ENCODE assay signal across 22 cellular contexts in genomic region chr9:77598961-77599360, GRCh38. TPM values are rescaled to one million over a fixed set of nuclear protein-coding genes. Genes with fewer than 3 reads are reported as not detected.
A peak's percentile ranks its signal among the peaks of the same experiment; 100 is the strongest.
DNase-seq lines count a peak whose midpoint lies in the region; ATAC-seq and TF ChIP-seq lines count a peak whose summit lies in the region.
"Had no signal": no experiment of that assay in that cellular context is flagged by ENCODE, and none has a peak within 500 bp of the region (broad histone marks: within the 10 kb centered on the region; RNA-seq: fewer than 3 reads in every experiment).

No MANE protein-coding gene starts in this region.

- H3K9ac ChIP-seq in liver (ENCODE audit: low read depth in 1 of 2, low read length in 2 of 2) (no peak overlapping the region), skeletal muscle tissue (ENCODE audit: low read depth in 1 of 3, low read length in 3 of 3) (no peak overlapping the region)
- H3K9ac ChIP-seq: GM23248 had no signal

- H3K27me3 ChIP-seq in liver (ENCODE audit: control insufficient read depth in 4 of 4, insufficient read depth in 4 of 4, low read length in 3 of 4) (no peaks in the 10 kb centered on the region), right lobe of liver (no peaks in the 10 kb centered on the region), right cardiac atrium (ENCODE audit: control insufficient read depth, insufficient read depth) (no peaks in the 10 kb centered on the region), skeletal muscle tissue (ENCODE audit: control insufficient read depth in 3 of 3, insufficient read depth in 3 of 3, low read length in 3 of 3) (no peaks in the 10 kb centered on the region)

- ATAC-seq in right lobe of liver (no peak), right cardiac atrium (no peak), GM19328 (IDR thresholded peaks at IDR 0.05; ENCODE audit: unreplicated experiment) (no peak), HG03521 (IDR thresholded peaks at IDR 0.05; ENCODE audit: unreplicated experiment) (no peak)
- ATAC-seq: A549; activated naive CD4-positive, alpha-beta T cell treated with anti-CD3 and anti-CD28 coated beads, Interleukin-2, amount 50 U/mL, for 72 hours; K562 had no signal

- DNase-seq in right lobe of liver, result no peak
- DNase-seq in right cardiac atrium, result no peak
- no peak for DNase-seq in hippocampal formation (lab: John Stamatoyannopoulos, UW)
- DNase-seq in C1 segment of cervical spinal cord (lab: John Stamatoyannopoulos, UW), result no peak
- DNase-seq: activated CD4-positive, alpha-beta T cell treated with anti-CD3 and anti-CD28 coated beads for 48 hours; CD4-positive, alpha-beta memory T cell; effector CD4-positive, alpha-beta T cell; stimulated activated CD4-positive, alpha-beta T cell treated with anti-CD3 and anti-CD28 coated beads, Interleukin-15, amount 100 ng/mL, for 24 hours; stimulated activated CD4-positive, alpha-beta T cell treated with anti-CD3 and anti-CD28 coated beads, Interleukin-4, amount 100 ng/mL, for 4 hours; T1000; WERI-Rb-1 had no signal

- TF ChIP-seq CTCF in liver (IDR thresholded peaks at IDR 0.05; ENCODE audit: low read depth, low read length, missing input control) (no peak), right lobe of liver (IDR thresholded peaks at IDR 0.05) (no peak)

- 87% methylated on average over 3 of the region's 3 CpGs for WGBS in liver
- WGBS in right lobe of liver (ENCODE audit: insufficient coverage, low coverage, low lambda C conversion rate, missing lambda C conversion rate), result 49% methylated on average over 3 of the region's 3 CpGs
- 48% methylated on average over 3 of the region's 3 CpGs for WGBS in right cardiac atrium

- no peaks in the 10 kb centered on the region for H3K9me3 ChIP-seq in liver (ENCODE audit: control insufficient read depth in 4 of 4, low read length in 3 of 4)
- no peaks in the 10 kb centered on the region for H3K9me3 ChIP-seq in right lobe of liver
- no peaks in the 10 kb centered on the region for H3K9me3 ChIP-seq in right cardiac atrium (ENCODE audit: control insufficient read depth, low read length)
- H3K9me3 ChIP-seq in skeletal muscle tissue (ENCODE audit: control insufficient read depth in 3 of 3, low read length in 3 of 3), result no peaks in the 10 kb centered on the region
- H3K9me3 ChIP-seq: A549 had no signal

- no peaks in the 10 kb centered on the region for H3K36me3 ChIP-seq in liver (ENCODE audit: control insufficient read depth in 4 of 4, insufficient read depth in 3 of 4, low read depth in 1 of 4, low read length in 3 of 4)
- no peaks in the 10 kb centered on the region for H3K36me3 ChIP-seq in right lobe of liver
- H3K36me3 ChIP-seq in skeletal muscle tissue (ENCODE audit: control insufficient read depth in 3 of 3, insufficient read depth in 3 of 3, low read length in 3 of 3), result no peaks in the 10 kb centered on the region
- H3K36me3 ChIP-seq: WERI-Rb-1 had no signal

- intact Hi-C loops in right lobe of liver (cut with DNase I), result no loop called here
- intact Hi-C loops in right cardiac atrium (cut with DNase I), result loop anchor here in 1 of 4 donors (10.0 kb wide), 1 partner anchor 46 kb away; the partner anchor contains the start of gene GNA14

- H3K4me3 ChIP-seq in liver (ENCODE audit: low read depth in 1 of 3, low read length in 3 of 3) (no peak overlapping the region), right lobe of liver (no peak overlapping the region), right cardiac atrium (ENCODE audit: low read length) (no peak overlapping the region), skeletal muscle tissue (ENCODE audit: low read length in 3 of 3) (no peak overlapping the region)
- H3K4me3 ChIP-seq: A549, GM23248, K562 had no signal

- H3K4me1 ChIP-seq in liver (ENCODE audit: control insufficient read depth in 4 of 4, insufficient read depth in 4 of 4, low read length in 3 of 4) (no peaks in the 10 kb centered on the region), right lobe of liver (no peaks in the 10 kb centered on the region), right cardiac atrium (ENCODE audit: control insufficient read depth, insufficient read depth, low read length) (peaks cover 5% of the 10 kb centered on the region), skeletal muscle tissue (ENCODE audit: control insufficient read depth in 3 of 3, insufficient read depth in 3 of 3, low read length in 3 of 3) (peaks cover 0 to 10% (median 4%) of the 10 kb centered on the region in 3 donors)

- H3K27ac ChIP-seq in liver (ENCODE audit: low read depth in 1 of 2, low read length in 2 of 2) (peak overlapping the region; percentile 34 to 45), right lobe of liver (no peak overlapping the region), right cardiac atrium (ENCODE audit: low read length) (peak overlapping the region; percentile 23), skeletal muscle tissue (ENCODE audit: low read depth, low read length) (peak overlapping the region; percentile 52)
- H3K27ac ChIP-seq: A549, GM23248, WERI-Rb-1 had no signal

- no peak for TF ChIP-seq POLR2A in right lobe of liver (IDR thresholded peaks at IDR 0.05)

- no peak for TF ChIP-seq RAD21 in liver (IDR thresholded peaks at IDR 0.05)

TF ChIP-seq in liver, 16 proteins besides CTCF, POLR2A, EP300 and RAD21:
- TF ChIP-seq GABPA (IDR thresholded peaks at IDR 0.05 in 1 of 2, conservative IDR thresholded peaks at IDR 0.05 in 1 of 2) (no peak), FOXA2 (IDR thresholded peaks at IDR 0.05) (no peak), NR2F2 (IDR thresholded peaks at IDR 0.05) (no peak), SP1 (IDR thresholded peaks at IDR 0.05) (no peak), TAF1 (conservative IDR thresholded peaks at IDR 0.05) (no peak), YY1 (IDR thresholded peaks at IDR 0.05) (no peak), FOXA1 (IDR thresholded peaks at IDR 0.05) (no peak), ATF3 (IDR thresholded peaks at IDR 0.05) (no peak), REST (IDR thresholded peaks at IDR 0.05) (no peak), JUND (IDR thresholded peaks at IDR 0.05) (no peak), EGR1 (IDR thresholded peaks at IDR 0.05; ENCODE audit: low read depth in 2 of 2) (no peak), RXRA (IDR thresholded peaks at IDR 0.05) (no peak), HNF4A (conservative IDR thresholded peaks at IDR 0.05) (no peak)

RNA-seq across cellular contexts. Expression of gene GNA14, which starts 49.2 kb away (rescaled TPM):
- total RNA-seq in liver, result 1 to 10 TPM; 1.1 to 5.4 TPM
- polyA plus RNA-seq in liver, result 1 to 10 TPM; 2.6 to 3.3 TPM
- total RNA-seq in right lobe of liver, result 1 to 10 TPM; 2.3 to 4.2 (median 3.8) TPM
- total RNA-seq in right cardiac atrium, result 1 to 10 TPM; 4.0 to 5.2 (median 4.4) TPM
- 2.5 TPM for polyA plus RNA-seq in right cardiac atrium
- 3.7 TPM for total RNA-seq in skeletal muscle tissue
- total RNA-seq: activated CD8-positive, alpha-beta memory T cell treated with anti-CD3 and anti-CD28 coated beads for 36 hours; bronchial epithelial cell; CD4-positive, alpha-beta memory T cell; NCI-H460 had no signal
- polyA plus RNA-seq: CD4-positive, alpha-beta memory T cell had no signal

Comparison
In these comparisons a context has a peak if more than half of its experiments do, and no peak if none do; other contexts are left out.
1. H3K27ac ChIP-seq: peak in liver (2 of 2), right cardiac atrium (single experiment) and skeletal muscle tissue (single experiment); none in right lobe of liver (0 of 3).